ENCODE assay signal across 8 cellular contexts in the genomic region with DNA sequence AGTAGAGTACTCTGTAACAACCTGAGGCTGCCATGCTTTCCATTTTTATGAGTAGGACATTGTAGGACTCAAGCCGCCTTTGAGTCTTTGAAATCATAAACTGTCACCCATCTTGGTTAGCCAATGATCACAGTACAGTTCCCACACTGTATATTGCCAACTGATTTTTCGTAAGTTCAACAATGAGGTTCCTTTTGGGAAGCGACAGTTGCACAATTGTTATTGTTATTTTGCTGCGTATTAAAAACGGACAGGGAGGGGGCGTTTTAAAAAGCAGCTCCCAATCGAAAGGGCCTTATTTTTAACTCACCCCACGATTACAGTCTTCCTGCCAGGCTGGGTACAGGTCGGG. TPM values are rescaled to one million over a fixed set of nuclear protein-coding genes. Genes with fewer than 3 reads are reported as not detected.
DNase-seq lines count a peak whose midpoint lies in the region; ATAC-seq and TF ChIP-seq lines count a peak whose summit lies in the region.

No MANE protein-coding gene starts in this region.

- H3K4me3 Mint-ChIP-seq in activated naive CD4-positive, alpha-beta T cell treated with anti-CD3 and anti-CD28 coated beads for 36 hours: peak overlapping the region; percentile 94
- H3K4me3 Mint-ChIP-seq in activated CD8-positive, alpha-beta T cell treated with anti-CD3 and anti-CD28 coated beads, Interleukin-2, amount 10 ng/mL, durations not matched to agents 7 days and 5 days: peak overlapping the region; percentile 85

- H3K27me3 Mint-ChIP-seq in activated naive CD4-positive, alpha-beta T cell treated with anti-CD3 and anti-CD28 coated beads for 36 hours (ENCODE audit: low read depth): no peaks in the 10 kb centered on the region
- H3K27me3 Mint-ChIP-seq in activated CD8-positive, alpha-beta T cell treated with anti-CD3 and anti-CD28 coated beads, Interleukin-2, amount 10 ng/mL, durations not matched to agents 7 days and 5 days (ENCODE audit: low read depth): peaks cover 9% of the 10 kb centered on the region

- ATAC-seq in activated CD8-positive, alpha-beta T cell treated with anti-CD3 and anti-CD28 coated beads, Interleukin-2, amount 10 ng/mL, durations not matched to agents 7 days and 5 days: no peak
- no peak for ATAC-seq in GM18858 (IDR thresholded peaks at IDR 0.05; ENCODE audit: unreplicated experiment)

- DNase-seq in activated naive CD4-positive, alpha-beta T cell treated with anti-CD3 and anti-CD28 coated beads for 36 hours: no peak
- no peak for DNase-seq in activated naive CD4-positive, alpha-beta T cell (lab: John Stamatoyannopoulos, UW)
- no peak for DNase-seq in activated CD8-positive, alpha-beta T cell treated with anti-CD3 and anti-CD28 coated beads, Interleukin-2, amount 10 ng/mL, durations not matched to agents 7 days and 5 days
- DNase-seq in left ventricle myocardium inferior (no peak), sigmoid colon (no peak), GM10248 (ENCODE audit: extremely low spot score) (no peak)
- DNase-seq in stimulated activated naive CD4-positive, alpha-beta T cell (lab: John Stamatoyannopoulos, UW): no peak

- H3K9me3 Mint-ChIP-seq in activated naive CD4-positive, alpha-beta T cell treated with anti-CD3 and anti-CD28 coated beads for 36 hours: no peaks in the 10 kb centered on the region
- H3K9me3 Mint-ChIP-seq in activated CD8-positive, alpha-beta T cell treated with anti-CD3 and anti-CD28 coated beads, Interleukin-2, amount 10 ng/mL, durations not matched to agents 7 days and 5 days (ENCODE audit: insufficient read depth): no peaks in the 10 kb centered on the region

- H3K4me1 Mint-ChIP-seq in activated naive CD4-positive, alpha-beta T cell treated with anti-CD3 and anti-CD28 coated beads for 36 hours (ENCODE audit: low read depth): peaks cover 22% of the 10 kb centered on the region
- peaks cover 29% of the 10 kb centered on the region for H3K4me1 Mint-ChIP-seq in activated CD8-positive, alpha-beta T cell treated with anti-CD3 and anti-CD28 coated beads, Interleukin-2, amount 10 ng/mL, durations not matched to agents 7 days and 5 days (ENCODE audit: low read depth)

- POLR2A ChIA-PET in activated CD8-positive, alpha-beta T cell treated with anti-CD3 and anti-CD28 coated beads, Interleukin-2, amount 10 ng/mL, durations not matched to agents 7 days and 5 days (lab: Charles Lee): interaction anchor here (4.6 kb wide), 1 partner anchor 60 kb away, joined by 29 read pairs; a partner anchor contains a TSS
- POLR2A ChIA-PET in GM10248 (lab: Yijun Ruan, JAX): no interaction called here

- intact Hi-C loops in activated naive CD4-positive, alpha-beta T cell treated with anti-CD3 and anti-CD28 coated beads for 36 hours (cut with micrococcal nuclease): loop anchor here (2.0 to 10.0 kb wide), 2 partner anchors 79 to 877 kb away; a partner anchor contains a TSS
- intact Hi-C loops in left ventricle myocardium inferior (cut with micrococcal nuclease) (loop anchor here (10.0 kb wide), 1 partner anchor 77 kb away; no protein-coding TSS in a partner anchor), sigmoid colon (cut with DNase I) (loop anchor here (2.0 to 5.0 kb wide), 4 partner anchors 59 to 1466 kb away; a partner anchor contains a TSS)

- 2 to 5% methylated on average over 9 of the region's 9 CpGs for WGBS in sigmoid colon, 2 donors

- H3K9me3 ChIP-seq in left ventricle myocardium inferior (replicated peaks) (no peaks in the 10 kb centered on the region), sigmoid colon (no peaks in the 10 kb centered on the region)

- no peak for TF ChIP-seq POLR2A in sigmoid colon (IDR thresholded peaks at IDR 0.05)

- peak overlapping the region; percentile 50 for H3K27ac Mint-ChIP-seq in activated naive CD4-positive, alpha-beta T cell treated with anti-CD3 and anti-CD28 coated beads for 36 hours
- peak overlapping the region; percentile 87 for H3K27ac Mint-ChIP-seq in activated CD8-positive, alpha-beta T cell treated with anti-CD3 and anti-CD28 coated beads, Interleukin-2, amount 10 ng/mL, durations not matched to agents 7 days and 5 days

- H3K27ac ChIP-seq in left ventricle myocardium inferior (replicated peaks) (peak overlapping the region; percentile 99), sigmoid colon (peak overlapping the region; percentile 90 to 98 (median 93))

- H3K4me3 ChIP-seq in left ventricle myocardium inferior (peak overlapping the region; percentile 82), sigmoid colon (peak overlapping the region; percentile 67 to 75 (median 74))

- no peak for TF ChIP-seq CTCF in left ventricle myocardium inferior (IDR thresholded peaks at IDR 0.05; ENCODE audit: borderline replicate concordance)
- no peak for TF ChIP-seq CTCF in sigmoid colon (IDR thresholded peaks at IDR 0.05)
- TF ChIP-seq CTCF in GM10248 (IDR thresholded peaks at IDR 0.05; ENCODE audit: control extremely low read depth, extremely low read depth, low read depth, missing control alignments): no peak

- H3K36me3 ChIP-seq in left ventricle myocardium inferior: peaks cover 1% of the 10 kb centered on the region
- no peaks in the 10 kb centered on the region for H3K36me3 ChIP-seq in sigmoid colon

- CTCF ChIA-PET in activated naive CD4-positive, alpha-beta T cell treated with anti-CD3 and anti-CD28 coated beads for 36 hours (lab: Charles Lee): no interaction called here
- CTCF ChIA-PET in activated CD8-positive, alpha-beta T cell treated with anti-CD3 and anti-CD28 coated beads, Interleukin-2, amount 10 ng/mL, durations not matched to agents 7 days and 5 days (lab: Charles Lee): interaction anchor here (0.7 kb wide), 1 partner anchor 89 kb away, joined by 3 read pairs; no protein-coding TSS in a partner anchor
- CTCF ChIA-PET in GM10248 (lab: Yijun Ruan, JAX): interaction anchor here (3.6 kb wide), 1 partner anchor 11 kb away, joined by 15 read pairs; no protein-coding TSS in a partner anchor

- peaks cover 9% of the 10 kb centered on the region for H3K36me3 Mint-ChIP-seq in activated naive CD4-positive, alpha-beta T cell treated with anti-CD3 and anti-CD28 coated beads for 36 hours (ENCODE audit: low read depth)
- peaks cover 13% of the 10 kb centered on the region for H3K36me3 Mint-ChIP-seq in activated CD8-positive, alpha-beta T cell treated with anti-CD3 and anti-CD28 coated beads, Interleukin-2, amount 10 ng/mL, durations not matched to agents 7 days and 5 days (ENCODE audit: low read depth)

- no peaks in the 10 kb centered on the region for H3K27me3 ChIP-seq in left ventricle myocardium inferior (ENCODE audit: low read depth)
- H3K27me3 ChIP-seq in sigmoid colon: no peaks in the 10 kb centered on the region

- H3K4me1 ChIP-seq in left ventricle myocardium inferior (peaks cover 55% of the 10 kb centered on the region), sigmoid colon (peaks cover 0 to 21% (median 16%) of the 10 kb centered on the region in 4 donors)

- TF ChIP-seq EP300 in sigmoid colon (IDR thresholded peaks at IDR 0.05): peak in 1 of 4 donors; percentile 62

RNA-seq across cellular contexts. Expression of a gene that starts 0.6 kb away (rescaled TPM):
- 1 to 10 TPM; 2.2 to 3.2 TPM for total RNA-seq in activated naive CD4-positive, alpha-beta T cell treated with anti-CD3 and anti-CD28 coated beads for 36 hours
- total RNA-seq in activated CD8-positive, alpha-beta T cell treated with anti-CD3 and anti-CD28 coated beads, Interleukin-2, amount 10 ng/mL, durations not matched to agents 7 days and 5 days: 10 to 100 TPM; 10.3 to 10.9 TPM
- total RNA-seq in left ventricle myocardium inferior: 16.7 TPM
- total RNA-seq in sigmoid colon: 10 to 100 TPM; 14.1 to 18.2 (median 15.1) TPM
- 10 to 100 TPM in 1 of 3 donors, 1 to 10 TPM in 2; 6.7 to 25.6 (median 9.6) TPM for polyA plus RNA-seq in sigmoid colon

RNA-seq across cellular contexts. Expression of a gene that starts 59.2 kb away (rescaled TPM):
- 100 to 1,000 TPM; 106 to 108 TPM for total RNA-seq in activated naive CD4-positive, alpha-beta T cell treated with anti-CD3 and anti-CD28 coated beads for 36 hours
- total RNA-seq in activated CD8-positive, alpha-beta T cell treated with anti-CD3 and anti-CD28 coated beads, Interleukin-2, amount 10 ng/mL, durations not matched to agents 7 days and 5 days: 10 to 100 TPM; 90.7 to 94.5 TPM
- total RNA-seq in left ventricle myocardium inferior (101 TPM), sigmoid colon (10 to 100 TPM; 38.6 to 96.4 (median 66.7) TPM)
- polyA plus RNA-seq in sigmoid colon: 100 to 1,000 TPM; 101 to 163 (median 135) TPM
